9 cellular contexts compared by ENCODE assay signal in genomic region chr22:44331881-44332714, GRCh38.
A peak's percentile ranks its signal among the peaks of the same experiment; 100 is the strongest.
DNase-seq lines count a peak whose midpoint lies in the region; ATAC-seq and TF ChIP-seq lines count a peak whose summit lies in the region.
"Had no signal": no experiment of that assay in that cellular context is flagged by ENCODE, and none has a peak within 500 bp of the region (broad histone marks: within the 10 kb centered on the region; RNA-seq: fewer than 3 reads in every experiment).

No MANE protein-coding gene starts in this region.

- H3K4me3 ChIP-seq in epithelial cell of esophagus (ENCODE audit: low read length) (no peak overlapping the region), parathyroid adenoma (ENCODE audit: low read depth, low read length) (no peak overlapping the region)

- no peaks in the 10 kb centered on the region for H3K36me3 ChIP-seq in parathyroid adenoma (ENCODE audit: control insufficient read depth, insufficient read depth, low read length)

- DNase-seq in DMS 273 (lab: John Stamatoyannopoulos, UW; ENCODE audit: unreplicated experiment) (peak; percentile 65), DMS 273 treated with DMSO at 0.1 percent for 48 hours (lab: John Stamatoyannopoulos, UW) (no peak), NCI-H2196 treated with DMSO at 0.1 percent for 48 hours (lab: John Stamatoyannopoulos, UW; ENCODE audit: unreplicated experiment) (peak; percentile 33), epithelial cell of esophagus (ENCODE audit: low read depth) (peak; percentile 39), SIG-M5 treated with dmso at 0.1 percent for 504 hours (lab: John Stamatoyannopoulos, UW; ENCODE audit: unreplicated experiment) (no peak), DMS114 treated with DMSO at 0.1 percent for 48 hours (lab: John Stamatoyannopoulos, UW; ENCODE audit: unreplicated experiment) (no peak)

- H3K9ac ChIP-seq in parathyroid adenoma = no peak overlapping the region

- no peaks in the 10 kb centered on the region for H3K79me2 ChIP-seq in parathyroid adenoma

- peak overlapping the region; percentile 10 for H3K4me2 ChIP-seq in parathyroid adenoma (ENCODE audit: low read length)

- no peaks in the 10 kb centered on the region for H3K9me3 ChIP-seq in parathyroid adenoma (ENCODE audit: control insufficient read depth, low read length)

- H2AFZ ChIP-seq in parathyroid adenoma = no peak overlapping the region

- no peak for ATAC-seq in GM21360 (IDR thresholded peaks at IDR 0.05; ENCODE audit: unreplicated experiment)

- TF ChIP-seq CTCF in epithelial cell of esophagus (IDR thresholded peaks at IDR 0.05; ENCODE audit: insufficient read depth, low read depth, low read length, missing control alignments) (no peak), parathyroid adenoma (IDR thresholded peaks at IDR 0.05) (no peak)

- H3K27me3 ChIP-seq in parathyroid adenoma (ENCODE audit: control insufficient read depth, insufficient read depth, low read length) = no peaks in the 10 kb centered on the region

- no peak overlapping the region for H3K27ac ChIP-seq in parathyroid adenoma
- H3K27ac ChIP-seq: 22Rv1 had no signal

- no peaks in the 10 kb centered on the region for H3K4me1 ChIP-seq in parathyroid adenoma

Comparison
In these comparisons a context has a peak if more than half of its experiments do, and no peak if none do; other contexts are left out.
1. DNase-seq: peak in DMS 273 (single experiment), NCI-H2196 treated with DMSO at 0.1 percent for 48 hours (single experiment) and epithelial cell of esophagus (single experiment); none in DMS 273 treated with DMSO at 0.1 percent for 48 hours (single experiment), SIG-M5 treated with dmso at 0.1 percent for 504 hours (single experiment) and DMS114 treated with DMSO at 0.1 percent for 48 hours (single experiment).